Comparison of ENCODE assay signal across 1 cellular context in the genomic region with DNA sequence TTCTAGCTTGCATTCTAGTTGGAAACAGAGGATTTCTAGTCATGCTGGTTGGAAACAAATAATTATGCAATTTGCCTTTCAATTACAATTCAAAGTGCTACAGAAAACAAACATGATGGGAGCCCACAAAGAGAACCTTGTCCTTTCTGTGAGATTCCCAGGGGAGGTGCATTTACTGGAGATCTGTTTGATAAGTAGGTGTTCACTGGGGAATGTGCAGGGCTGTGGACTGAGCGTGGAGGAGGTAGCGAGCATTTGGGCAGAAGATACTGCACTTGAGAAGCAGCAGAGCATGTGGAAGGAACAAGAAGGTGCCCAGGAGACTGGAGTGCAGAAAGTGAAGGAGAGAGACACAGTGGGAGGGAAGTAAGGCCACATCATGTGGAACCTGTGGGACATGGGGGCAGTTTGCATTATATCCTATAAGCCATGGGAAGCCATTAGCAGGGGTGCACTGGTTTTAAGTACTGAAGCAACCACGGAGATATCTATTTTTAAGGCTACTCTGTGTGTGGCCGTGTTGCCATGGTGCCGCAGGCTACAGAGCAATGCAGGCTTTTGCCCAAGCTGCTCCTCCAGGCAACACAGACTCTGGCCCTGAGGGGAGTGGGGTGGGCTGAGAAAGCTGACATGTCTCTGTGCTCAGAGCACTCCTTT.
TF ChIP-seq lines count a peak whose summit lies in the region.

No MANE protein-coding gene starts in this region.

TF ChIP-seq in HepG2, 621 proteins besides CTCF, POLR2A, EP300 and RAD21 (continued from another document and continues in another):
- no peak for TF ChIP-seq SRSF9 (IDR thresholded peaks at IDR 0.05; ENCODE audit: borderline replicate concordance, insufficient read depth, low read depth, low read length, poor library complexity, severe bottlenecking)
- TF ChIP-seq ZSCAN22 (CRISPR knock-in tag; IDR thresholded peaks at IDR 0.05): no peak
- TF ChIP-seq ZNF547 (CRISPR knock-in tag; IDR thresholded peaks at IDR 0.05): no peak
- 0 out of 2 replicates have a peak, but pooled peaks have one; percentile 17 for TF ChIP-seq MAZ (IDR thresholded peaks at IDR 0.05; ENCODE audit: borderline replicate concordance, low read depth, low read length)
- TF ChIP-seq MAZ (CRISPR knock-in tag; IDR thresholded peaks at IDR 0.05; ENCODE audit: low read depth): no peak
- peak; percentile 68 for TF ChIP-seq CBX1 (IDR thresholded peaks at IDR 0.05; ENCODE audit: low read depth)
- 0 out of 2 replicates have a peak, but pooled peaks have one; percentile 27 for TF ChIP-seq ZNF3 (CRISPR knock-in tag; IDR thresholded peaks at IDR 0.05)
- TF ChIP-seq RORA (CRISPR knock-in tag; IDR thresholded peaks at IDR 0.05): no peak
- TF ChIP-seq, protein P1, sequence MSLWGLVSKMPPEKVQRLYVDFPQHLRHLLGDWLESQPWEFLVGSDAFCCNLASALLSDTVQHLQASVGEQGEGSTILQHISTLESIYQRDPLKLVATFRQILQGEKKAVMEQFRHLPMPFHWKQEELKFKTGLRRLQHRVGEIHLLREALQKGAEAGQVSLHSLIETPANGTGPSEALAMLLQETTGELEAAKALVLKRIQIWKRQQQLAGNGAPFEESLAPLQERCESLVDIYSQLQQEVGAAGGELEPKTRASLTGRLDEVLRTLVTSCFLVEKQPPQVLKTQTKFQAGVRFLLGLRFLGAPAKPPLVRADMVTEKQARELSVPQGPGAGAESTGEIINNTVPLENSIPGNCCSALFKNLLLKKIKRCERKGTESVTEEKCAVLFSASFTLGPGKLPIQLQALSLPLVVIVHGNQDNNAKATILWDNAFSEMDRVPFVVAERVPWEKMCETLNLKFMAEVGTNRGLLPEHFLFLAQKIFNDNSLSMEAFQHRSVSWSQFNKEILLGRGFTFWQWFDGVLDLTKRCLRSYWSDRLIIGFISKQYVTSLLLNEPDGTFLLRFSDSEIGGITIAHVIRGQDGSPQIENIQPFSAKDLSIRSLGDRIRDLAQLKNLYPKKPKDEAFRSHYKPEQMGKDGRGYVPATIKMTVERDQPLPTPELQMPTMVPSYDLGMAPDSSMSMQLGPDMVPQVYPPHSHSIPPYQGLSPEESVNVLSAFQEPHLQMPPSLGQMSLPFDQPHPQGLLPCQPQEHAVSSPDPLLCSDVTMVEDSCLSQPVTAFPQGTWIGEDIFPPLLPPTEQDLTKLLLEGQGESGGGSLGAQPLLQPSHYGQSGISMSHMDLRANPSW (CRISPR knock-in tag; IDR thresholded peaks at IDR 0.05; ENCODE audit: borderline replicate concordance): peak; percentile 75; the same call in 1 of the 2 replicates
- TF ChIP-seq, protein P2, sequence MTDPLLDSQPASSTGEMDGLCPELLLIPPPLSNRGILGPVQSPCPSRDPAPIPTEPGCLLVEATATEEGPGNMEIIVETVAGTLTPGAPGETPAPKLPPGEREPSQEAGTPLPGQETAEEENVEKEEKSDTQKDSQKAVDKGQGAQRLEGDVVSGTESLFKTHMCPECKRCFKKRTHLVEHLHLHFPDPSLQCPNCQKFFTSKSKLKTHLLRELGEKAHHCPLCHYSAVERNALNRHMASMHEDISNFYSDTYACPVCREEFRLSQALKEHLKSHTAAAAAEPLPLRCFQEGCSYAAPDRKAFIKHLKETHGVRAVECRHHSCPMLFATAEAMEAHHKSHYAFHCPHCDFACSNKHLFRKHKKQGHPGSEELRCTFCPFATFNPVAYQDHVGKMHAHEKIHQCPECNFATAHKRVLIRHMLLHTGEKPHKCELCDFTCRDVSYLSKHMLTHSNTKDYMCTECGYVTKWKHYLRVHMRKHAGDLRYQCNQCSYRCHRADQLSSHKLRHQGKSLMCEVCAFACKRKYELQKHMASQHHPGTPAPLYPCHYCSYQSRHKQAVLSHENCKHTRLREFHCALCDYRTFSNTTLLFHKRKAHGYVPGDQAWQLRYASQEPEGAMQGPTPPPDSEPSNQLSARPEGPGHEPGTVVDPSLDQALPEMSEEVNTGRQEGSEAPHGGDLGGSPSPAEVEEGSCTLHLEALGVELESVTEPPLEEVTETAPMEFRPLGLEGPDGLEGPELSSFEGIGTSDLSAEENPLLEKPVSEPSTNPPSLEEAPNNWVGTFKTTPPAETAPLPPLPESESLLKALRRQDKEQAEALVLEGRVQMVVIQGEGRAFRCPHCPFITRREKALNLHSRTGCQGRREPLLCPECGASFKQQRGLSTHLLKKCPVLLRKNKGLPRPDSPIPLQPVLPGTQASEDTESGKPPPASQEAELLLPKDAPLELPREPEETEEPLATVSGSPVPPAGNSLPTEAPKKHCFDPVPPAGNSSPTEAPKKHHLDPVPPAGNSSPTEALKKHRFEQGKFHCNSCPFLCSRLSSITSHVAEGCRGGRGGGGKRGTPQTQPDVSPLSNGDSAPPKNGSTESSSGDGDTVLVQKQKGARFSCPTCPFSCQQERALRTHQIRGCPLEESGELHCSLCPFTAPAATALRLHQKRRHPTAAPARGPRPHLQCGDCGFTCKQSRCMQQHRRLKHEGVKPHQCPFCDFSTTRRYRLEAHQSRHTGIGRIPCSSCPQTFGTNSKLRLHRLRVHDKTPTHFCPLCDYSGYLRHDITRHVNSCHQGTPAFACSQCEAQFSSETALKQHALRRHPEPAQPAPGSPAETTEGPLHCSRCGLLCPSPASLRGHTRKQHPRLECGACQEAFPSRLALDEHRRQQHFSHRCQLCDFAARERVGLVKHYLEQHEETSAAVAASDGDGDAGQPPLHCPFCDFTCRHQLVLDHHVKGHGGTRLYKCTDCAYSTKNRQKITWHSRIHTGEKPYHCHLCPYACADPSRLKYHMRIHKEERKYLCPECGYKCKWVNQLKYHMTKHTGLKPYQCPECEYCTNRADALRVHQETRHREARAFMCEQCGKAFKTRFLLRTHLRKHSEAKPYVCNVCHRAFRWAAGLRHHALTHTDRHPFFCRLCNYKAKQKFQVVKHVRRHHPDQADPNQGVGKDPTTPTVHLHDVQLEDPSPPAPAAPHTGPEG (CRISPR knock-in tag; IDR thresholded peaks at IDR 0.05): no peak
- TF ChIP-seq, protein P3, sequence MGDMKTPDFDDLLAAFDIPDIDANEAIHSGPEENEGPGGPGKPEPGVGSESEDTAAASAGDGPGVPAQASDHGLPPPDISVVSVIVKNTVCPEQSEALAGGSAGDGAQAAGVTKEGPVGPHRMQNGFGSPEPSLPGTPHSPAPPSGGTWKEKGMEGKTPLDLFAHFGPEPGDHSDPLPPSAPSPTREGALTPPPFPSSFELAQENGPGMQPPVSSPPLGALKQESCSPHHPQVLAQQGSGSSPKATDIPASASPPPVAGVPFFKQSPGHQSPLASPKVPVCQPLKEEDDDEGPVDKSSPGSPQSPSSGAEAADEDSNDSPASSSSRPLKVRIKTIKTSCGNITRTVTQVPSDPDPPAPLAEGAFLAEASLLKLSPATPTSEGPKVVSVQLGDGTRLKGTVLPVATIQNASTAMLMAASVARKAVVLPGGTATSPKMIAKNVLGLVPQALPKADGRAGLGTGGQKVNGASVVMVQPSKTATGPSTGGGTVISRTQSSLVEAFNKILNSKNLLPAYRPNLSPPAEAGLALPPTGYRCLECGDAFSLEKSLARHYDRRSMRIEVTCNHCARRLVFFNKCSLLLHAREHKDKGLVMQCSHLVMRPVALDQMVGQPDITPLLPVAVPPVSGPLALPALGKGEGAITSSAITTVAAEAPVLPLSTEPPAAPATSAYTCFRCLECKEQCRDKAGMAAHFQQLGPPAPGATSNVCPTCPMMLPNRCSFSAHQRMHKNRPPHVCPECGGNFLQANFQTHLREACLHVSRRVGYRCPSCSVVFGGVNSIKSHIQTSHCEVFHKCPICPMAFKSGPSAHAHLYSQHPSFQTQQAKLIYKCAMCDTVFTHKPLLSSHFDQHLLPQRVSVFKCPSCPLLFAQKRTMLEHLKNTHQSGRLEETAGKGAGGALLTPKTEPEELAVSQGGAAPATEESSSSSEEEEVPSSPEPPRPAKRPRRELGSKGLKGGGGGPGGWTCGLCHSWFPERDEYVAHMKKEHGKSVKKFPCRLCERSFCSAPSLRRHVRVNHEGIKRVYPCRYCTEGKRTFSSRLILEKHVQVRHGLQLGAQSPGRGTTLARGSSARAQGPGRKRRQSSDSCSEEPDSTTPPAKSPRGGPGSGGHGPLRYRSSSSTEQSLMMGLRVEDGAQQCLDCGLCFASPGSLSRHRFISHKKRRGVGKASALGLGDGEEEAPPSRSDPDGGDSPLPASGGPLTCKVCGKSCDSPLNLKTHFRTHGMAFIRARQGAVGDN (CRISPR knock-in tag; IDR thresholded peaks at IDR 0.05): peak; percentile 77
- no peak for TF ChIP-seq ZNF282 (IDR thresholded peaks at IDR 0.05; ENCODE audit: partially characterized antibody)
- TF ChIP-seq ATRX (CRISPR knock-in tag; IDR thresholded peaks at IDR 0.05; ENCODE audit: borderline replicate concordance): no peak
- TF ChIP-seq ZNF234 (CRISPR knock-in tag; conservative IDR thresholded peaks at IDR 0.05): no peak
- TF ChIP-seq, protein P4, sequence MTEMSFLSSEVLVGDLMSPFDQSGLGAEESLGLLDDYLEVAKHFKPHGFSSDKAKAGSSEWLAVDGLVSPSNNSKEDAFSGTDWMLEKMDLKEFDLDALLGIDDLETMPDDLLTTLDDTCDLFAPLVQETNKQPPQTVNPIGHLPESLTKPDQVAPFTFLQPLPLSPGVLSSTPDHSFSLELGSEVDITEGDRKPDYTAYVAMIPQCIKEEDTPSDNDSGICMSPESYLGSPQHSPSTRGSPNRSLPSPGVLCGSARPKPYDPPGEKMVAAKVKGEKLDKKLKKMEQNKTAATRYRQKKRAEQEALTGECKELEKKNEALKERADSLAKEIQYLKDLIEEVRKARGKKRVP (CRISPR knock-in tag; IDR thresholded peaks at IDR 0.05): peak in 1 of 2 experiments; percentile 88; a peak in 2 of 4 replicates
- 0 out of 2 replicates have a peak, but pooled peaks have one; percentile 51 for TF ChIP-seq ZNF761 (CRISPR knock-in tag; conservative IDR thresholded peaks at IDR 0.05)
- no peak for TF ChIP-seq ESRRA (CRISPR knock-in tag; IDR thresholded peaks at IDR 0.05; ENCODE audit: low read depth)
- TF ChIP-seq ZNF878 (CRISPR knock-in tag; IDR thresholded peaks at IDR 0.05): no peak
- TF ChIP-seq TEAD3 (CRISPR knock-in tag; optimal IDR thresholded peaks at IDR 0.05; ENCODE audit: borderline replicate concordance): peak; percentile 92
- peak; percentile 80; the same call in 1 of the 2 replicates for TF ChIP-seq ZNF839 (CRISPR knock-in tag; IDR thresholded peaks at IDR 0.05; ENCODE audit: borderline replicate concordance)
- TF ChIP-seq, protein P5, sequence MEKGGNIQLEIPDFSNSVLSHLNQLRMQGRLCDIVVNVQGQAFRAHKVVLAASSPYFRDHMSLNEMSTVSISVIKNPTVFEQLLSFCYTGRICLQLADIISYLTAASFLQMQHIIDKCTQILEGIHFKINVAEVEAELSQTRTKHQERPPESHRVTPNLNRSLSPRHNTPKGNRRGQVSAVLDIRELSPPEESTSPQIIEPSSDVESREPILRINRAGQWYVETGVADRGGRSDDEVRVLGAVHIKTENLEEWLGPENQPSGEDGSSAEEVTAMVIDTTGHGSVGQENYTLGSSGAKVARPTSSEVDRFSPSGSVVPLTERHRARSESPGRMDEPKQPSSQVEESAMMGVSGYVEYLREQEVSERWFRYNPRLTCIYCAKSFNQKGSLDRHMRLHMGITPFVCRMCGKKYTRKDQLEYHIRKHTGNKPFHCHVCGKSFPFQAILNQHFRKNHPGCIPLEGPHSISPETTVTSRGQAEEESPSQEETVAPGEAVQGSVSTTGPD (CRISPR knock-in tag; IDR thresholded peaks at IDR 0.05): no peak
- TF ChIP-seq ZSCAN20 (CRISPR knock-in tag; IDR thresholded peaks at IDR 0.05; ENCODE audit: borderline replicate concordance): no peak
- no peak for TF ChIP-seq MATR3 (CRISPR knock-in tag; IDR thresholded peaks at IDR 0.05)
- no peak for TF ChIP-seq TCF7L2 (IDR thresholded peaks at IDR 0.05; ENCODE audit: low read depth, low read length)
- TF ChIP-seq DPF2 (CRISPR knock-in tag; IDR thresholded peaks at IDR 0.05; ENCODE audit: borderline replicate concordance, low read depth): peak; percentile 69; the same call in 1 of the 2 replicates
- TF ChIP-seq CCAR2 (optimal IDR thresholded peaks at IDR 0.05; ENCODE audit: low read depth, low read length): no peak
- TF ChIP-seq, protein P6, sequence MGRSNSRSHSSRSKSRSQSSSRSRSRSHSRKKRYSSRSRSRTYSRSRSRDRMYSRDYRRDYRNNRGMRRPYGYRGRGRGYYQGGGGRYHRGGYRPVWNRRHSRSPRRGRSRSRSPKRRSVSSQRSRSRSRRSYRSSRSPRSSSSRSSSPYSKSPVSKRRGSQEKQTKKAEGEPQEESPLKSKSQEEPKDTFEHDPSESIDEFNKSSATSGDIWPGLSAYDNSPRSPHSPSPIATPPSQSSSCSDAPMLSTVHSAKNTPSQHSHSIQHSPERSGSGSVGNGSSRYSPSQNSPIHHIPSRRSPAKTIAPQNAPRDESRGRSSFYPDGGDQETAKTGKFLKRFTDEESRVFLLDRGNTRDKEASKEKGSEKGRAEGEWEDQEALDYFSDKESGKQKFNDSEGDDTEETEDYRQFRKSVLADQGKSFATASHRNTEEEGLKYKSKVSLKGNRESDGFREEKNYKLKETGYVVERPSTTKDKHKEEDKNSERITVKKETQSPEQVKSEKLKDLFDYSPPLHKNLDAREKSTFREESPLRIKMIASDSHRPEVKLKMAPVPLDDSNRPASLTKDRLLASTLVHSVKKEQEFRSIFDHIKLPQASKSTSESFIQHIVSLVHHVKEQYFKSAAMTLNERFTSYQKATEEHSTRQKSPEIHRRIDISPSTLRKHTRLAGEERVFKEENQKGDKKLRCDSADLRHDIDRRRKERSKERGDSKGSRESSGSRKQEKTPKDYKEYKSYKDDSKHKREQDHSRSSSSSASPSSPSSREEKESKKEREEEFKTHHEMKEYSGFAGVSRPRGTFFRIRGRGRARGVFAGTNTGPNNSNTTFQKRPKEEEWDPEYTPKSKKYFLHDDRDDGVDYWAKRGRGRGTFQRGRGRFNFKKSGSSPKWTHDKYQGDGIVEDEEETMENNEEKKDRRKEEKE (IDR thresholded peaks at IDR 0.05): no peak
- TF ChIP-seq MED1 (CRISPR knock-in tag; IDR thresholded peaks at IDR 0.05): peak; percentile 90
- TF ChIP-seq KLF6 (CRISPR knock-in tag; IDR thresholded peaks at IDR 0.05): no peak
- TF ChIP-seq SNAI1 (CRISPR knock-in tag; IDR thresholded peaks at IDR 0.05; ENCODE audit: borderline replicate concordance): no peak
- TF ChIP-seq MXD4 (CRISPR knock-in tag; IDR thresholded peaks at IDR 0.05): no peak
- no peak for TF ChIP-seq HNRNPUL1 (IDR thresholded peaks at IDR 0.05; ENCODE audit: low read depth, low read length)
- no peak; the same call in 1 of the 2 replicates for TF ChIP-seq ZNF207 (IDR thresholded peaks at IDR 0.05; ENCODE audit: borderline replicate concordance)
- TF ChIP-seq FOXJ3 (CRISPR knock-in tag; IDR thresholded peaks at IDR 0.05; ENCODE audit: borderline replicate concordance): peak; percentile 96; the same call in 1 of the 2 replicates
- no peak for TF ChIP-seq ARID2 (CRISPR knock-in tag; IDR thresholded peaks at IDR 0.05; ENCODE audit: borderline replicate concordance)
- no peak for TF ChIP-seq ZFAT (CRISPR knock-in tag; conservative IDR thresholded peaks at IDR 0.05)
- TF ChIP-seq JUN (CRISPR knock-in tag; IDR thresholded peaks at IDR 0.05): no peak
- no peak for TF ChIP-seq RFX3 (CRISPR knock-in tag; IDR thresholded peaks at IDR 0.05)
- TF ChIP-seq, protein P7, sequence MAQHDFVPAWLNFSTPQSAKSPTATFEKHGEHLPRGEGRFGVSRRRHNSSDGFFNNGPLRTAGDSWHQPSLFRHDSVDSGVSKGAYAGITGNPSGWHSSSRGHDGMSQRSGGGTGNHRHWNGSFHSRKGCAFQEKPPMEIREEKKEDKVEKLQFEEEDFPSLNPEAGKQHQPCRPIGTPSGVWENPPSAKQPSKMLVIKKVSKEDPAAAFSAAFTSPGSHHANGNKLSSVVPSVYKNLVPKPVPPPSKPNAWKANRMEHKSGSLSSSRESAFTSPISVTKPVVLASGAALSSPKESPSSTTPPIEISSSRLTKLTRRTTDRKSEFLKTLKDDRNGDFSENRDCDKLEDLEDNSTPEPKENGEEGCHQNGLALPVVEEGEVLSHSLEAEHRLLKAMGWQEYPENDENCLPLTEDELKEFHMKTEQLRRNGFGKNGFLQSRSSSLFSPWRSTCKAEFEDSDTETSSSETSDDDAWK (CRISPR knock-in tag; IDR thresholded peaks at IDR 0.05): no peak
- TF ChIP-seq GATA4 (IDR thresholded peaks at IDR 0.05; ENCODE audit: borderline replicate concordance, low read depth): peak; percentile 64; the same call in 1 of the 2 replicates
- TF ChIP-seq JUND (CRISPR knock-in tag; IDR thresholded peaks at IDR 0.05): no peak
